ENCODE assay signal across 8 cellular contexts in the genomic region with DNA sequence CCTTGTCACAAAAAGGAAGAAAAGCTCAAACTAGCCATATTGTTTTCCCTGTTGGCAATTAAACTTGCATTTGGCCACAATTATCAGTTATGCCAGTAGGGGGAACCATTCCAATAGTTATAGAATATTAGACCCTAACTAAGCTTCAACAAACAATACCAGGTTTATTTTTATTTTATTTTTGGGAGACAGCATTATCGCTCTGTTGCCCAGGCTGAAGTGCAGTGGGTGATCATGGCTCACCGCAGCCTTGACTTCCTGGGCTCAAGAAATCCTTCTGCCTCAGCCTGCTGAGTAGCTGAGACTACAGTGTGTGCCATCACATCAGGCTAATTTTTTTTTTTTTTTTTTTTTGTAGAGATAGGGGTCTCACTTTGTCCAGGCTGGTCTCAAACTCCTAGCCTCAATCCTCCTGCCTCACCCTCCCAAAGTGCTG.
A peak's percentile ranks its signal among the peaks of the same experiment; 100 is the strongest.
DNase-seq lines count a peak whose midpoint lies in the region; ATAC-seq, FAIRE-seq and TF ChIP-seq lines count a peak whose summit lies in the region.

No MANE protein-coding gene starts in this region.

- H3K4me1 Mint-ChIP-seq in activated naive CD8-positive, alpha-beta T cell treated with anti-CD3 and anti-CD28 coated beads, Interleukin-2, amount 10 ng/mL, durations not matched to agents 7 days and 5 days = no peaks in the 10 kb centered on the region
- H3K4me1 Mint-ChIP-seq in activated naive CD8-positive, alpha-beta T cell treated with anti-CD3 and anti-CD28 coated beads for 36 hours = peaks cover 14% of the 10 kb centered on the region

- H3K27ac ChIP-seq in HEK293 (ENCODE audit: extremely low read depth, low read depth, low read length) (no peak overlapping the region), testis (no peak overlapping the region)

- FAIRE-seq in islet of Langerhans (lab: Jason Lieb, UNC) = peak; percentile 5

- TF ChIP-seq CTCF in HEK293 (tag by site-specific recombination; IDR thresholded peaks at IDR 0.05) (peak; percentile 44; the same call in 1 of the 2 replicates), astrocyte of the cerebellum (IDR thresholded peaks at IDR 0.05; ENCODE audit: low read depth, low read length, missing control alignments) (peak; percentile 58), testis (IDR thresholded peaks at IDR 0.05) (peak; percentile 17 to 78 (median 39))

- in situ Hi-C loops in astrocyte of the cerebellum (cut with HindIII; ENCODE audit: low sequenced_read_pairs) = loop anchor here (5.0 kb wide), 1 partner anchor 243 kb away; no protein-coding TSS in a partner anchor

- H3K9me3 ChIP-seq in HEK293 (ENCODE audit: control insufficient read depth, insufficient read depth, low read depth, low read length) (no peaks in the 10 kb centered on the region), testis (no peaks in the 10 kb centered on the region)

- H3K36me3 ChIP-seq in HEK293 (ENCODE audit: control insufficient read depth in 2 of 2, insufficient read depth in 1 of 2, low read length in 2 of 2) (peaks cover 3 to 7% of the 10 kb centered on the region in 2 experiments), testis (ENCODE audit: low read depth, missing control alignments) (no peaks in the 10 kb centered on the region)

- 28 to 44% methylated on average over 2 of the region's 2 CpGs for WGBS in testis, 2 donors

- intact Hi-C loops in testis (cut with DNase I; ENCODE audit: low total_unique reads) = no loop called here

- no peaks in the 10 kb centered on the region for H3K27me3 Mint-ChIP-seq in activated naive CD8-positive, alpha-beta T cell treated with anti-CD3 and anti-CD28 coated beads, Interleukin-2, amount 10 ng/mL, durations not matched to agents 7 days and 5 days
- no peaks in the 10 kb centered on the region for H3K27me3 Mint-ChIP-seq in activated naive CD8-positive, alpha-beta T cell treated with anti-CD3 and anti-CD28 coated beads for 36 hours

- POLR2A ChIA-PET in activated naive CD8-positive, alpha-beta T cell treated with anti-CD3 and anti-CD28 coated beads, Interleukin-2, amount 10 ng/mL, durations not matched to agents 7 days and 5 days (lab: Charles Lee) = interaction anchor here (0.6 to 2.4 kb wide), 3 partner anchors 102 to 259 kb away, joined by 3 to 19 read pairs (median 5); partner anchors contain the start of gene ATAD2B
- POLR2A ChIA-PET in HEK293 (lab: Yijun Ruan, JAX) = interaction anchor here (0.6 to 2.2 kb wide), 5 partner anchors 102 to 389 kb away, joined by 3 to 10 read pairs (median 3); partner anchors contain the start of gene ATAD2B

- H3K36me3 Mint-ChIP-seq in activated naive CD8-positive, alpha-beta T cell treated with anti-CD3 and anti-CD28 coated beads, Interleukin-2, amount 10 ng/mL, durations not matched to agents 7 days and 5 days = peaks cover 2% of the 10 kb centered on the region
- no peaks in the 10 kb centered on the region for H3K36me3 Mint-ChIP-seq in activated naive CD8-positive, alpha-beta T cell treated with anti-CD3 and anti-CD28 coated beads for 36 hours

- H3K9me3 Mint-ChIP-seq in activated naive CD8-positive, alpha-beta T cell treated with anti-CD3 and anti-CD28 coated beads, Interleukin-2, amount 10 ng/mL, durations not matched to agents 7 days and 5 days = no peaks in the 10 kb centered on the region
- H3K9me3 Mint-ChIP-seq in activated naive CD8-positive, alpha-beta T cell treated with anti-CD3 and anti-CD28 coated beads for 36 hours = no peaks in the 10 kb centered on the region

- CTCF ChIA-PET in HEK293 (lab: Yijun Ruan, JAX) = interaction anchor here (0.6 to 2.9 kb wide), 30 partner anchors 8 to 1301 kb away, joined by 3 to 28 read pairs (median 4); partner anchors contain the start of genes ATAD2B and TP53I3

- no peaks in the 10 kb centered on the region for H3K27me3 ChIP-seq in testis

- no peak for DNase-seq in activated naive CD8-positive, alpha-beta T cell treated with anti-CD3 and anti-CD28 coated beads, Interleukin-2, amount 10 ng/mL, durations not matched to agents 7 days and 5 days
- no peak for DNase-seq in activated naive CD8-positive, alpha-beta T cell treated with anti-CD3 and anti-CD28 coated beads for 36 hours
- DNase-seq in NCI-H460 (ENCODE audit: extremely low read depth, low read depth) = peak; percentile 61
- DNase-seq in astrocyte of the cerebellum (ENCODE audit: low read depth) = peak; percentile 46
- no peak for DNase-seq in testis

- no peak overlapping the region for H3K4me3 Mint-ChIP-seq in activated naive CD8-positive, alpha-beta T cell treated with anti-CD3 and anti-CD28 coated beads, Interleukin-2, amount 10 ng/mL, durations not matched to agents 7 days and 5 days
- H3K4me3 Mint-ChIP-seq in activated naive CD8-positive, alpha-beta T cell treated with anti-CD3 and anti-CD28 coated beads for 36 hours = no peak overlapping the region

- no peak overlapping the region for H3K27ac Mint-ChIP-seq in activated naive CD8-positive, alpha-beta T cell treated with anti-CD3 and anti-CD28 coated beads, Interleukin-2, amount 10 ng/mL, durations not matched to agents 7 days and 5 days
- H3K27ac Mint-ChIP-seq in activated naive CD8-positive, alpha-beta T cell treated with anti-CD3 and anti-CD28 coated beads for 36 hours = no peak overlapping the region

- H3K4me3 ChIP-seq in HEK293 (ENCODE audit: low read depth, low read length) (no peak overlapping the region), astrocyte of the cerebellum (ENCODE audit: low read depth, low read length) (no peak overlapping the region), testis (no peak overlapping the region)

- no peak for TF ChIP-seq POLR2A in testis (IDR thresholded peaks at IDR 0.05)

- peak; percentile 50 for ATAC-seq in activated naive CD8-positive, alpha-beta T cell treated with anti-CD3 and anti-CD28 coated beads, Interleukin-2, amount 10 ng/mL, durations not matched to agents 7 days and 5 days (ENCODE audit: low read depth)
- ATAC-seq in GM19328 (IDR thresholded peaks at IDR 0.05; ENCODE audit: unreplicated experiment) = no peak

- no peaks in the 10 kb centered on the region for H3K4me1 ChIP-seq in HEK293 (ENCODE audit: control insufficient read depth, insufficient read depth, low read length)
- H3K4me1 ChIP-seq in testis = no peaks in the 10 kb centered on the region

TF ChIP-seq in HEK293, 187 proteins besides CTCF, POLR2A, EP300 and RAD21:
- TF ChIP-seq ZNF654 (tag by site-specific recombination; IDR thresholded peaks at IDR 0.05; ENCODE audit: low read depth) (peak; percentile 79), MEIS1 (CRISPR knock-in tag; IDR thresholded peaks at IDR 0.05; ENCODE audit: borderline replicate concordance) (no peak), ZBTB17 (tag by site-specific recombination; IDR thresholded peaks at IDR 0.05) (peak; percentile 45; the same call in 1 of the 2 replicates), ZNF76 (tag by site-specific recombination; IDR thresholded peaks at IDR 0.05; ENCODE audit: borderline replicate concordance, low read depth) (no peak)
- TF ChIP-seq, protein P1, sequence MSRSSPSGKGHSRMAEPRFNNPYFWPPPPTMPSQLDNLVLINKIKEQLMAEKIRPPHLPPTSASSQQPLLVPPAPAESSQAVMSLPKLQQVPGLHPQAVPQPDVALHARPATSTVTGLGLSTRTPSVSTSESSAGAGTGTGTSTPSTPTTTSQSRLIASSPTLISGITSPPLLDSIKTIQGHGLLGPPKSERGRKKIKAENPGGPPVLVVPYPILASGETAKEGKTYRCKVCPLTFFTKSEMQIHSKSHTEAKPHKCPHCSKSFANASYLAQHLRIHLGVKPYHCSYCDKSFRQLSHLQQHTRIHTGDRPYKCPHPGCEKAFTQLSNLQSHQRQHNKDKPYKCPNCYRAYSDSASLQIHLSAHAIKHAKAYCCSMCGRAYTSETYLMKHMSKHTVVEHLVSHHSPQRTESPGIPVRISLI (tag by site-specific recombination; IDR thresholded peaks at IDR 0.05) = peak; percentile 95

Comparison
In these comparisons a context has a peak if more than half of its experiments do, and no peak if none do; other contexts are left out.
1. DNase-seq: peak in NCI-H460 (single experiment) and astrocyte of the cerebellum (single experiment); none in activated naive CD8-positive, alpha-beta T cell treated with anti-CD3 and anti-CD28 coated beads, Interleukin-2, amount 10 ng/mL, durations not matched to agents 7 days and 5 days (single experiment), activated naive CD8-positive, alpha-beta T cell treated with anti-CD3 and anti-CD28 coated beads for 36 hours (single experiment) and testis (single experiment).
2. Peak in every context shown above with its lines, with median percentiles within 50 percentile points of each other: CTCF ChIP-seq.